34 cellular contexts compared by ENCODE assay signal in the genomic region with DNA sequence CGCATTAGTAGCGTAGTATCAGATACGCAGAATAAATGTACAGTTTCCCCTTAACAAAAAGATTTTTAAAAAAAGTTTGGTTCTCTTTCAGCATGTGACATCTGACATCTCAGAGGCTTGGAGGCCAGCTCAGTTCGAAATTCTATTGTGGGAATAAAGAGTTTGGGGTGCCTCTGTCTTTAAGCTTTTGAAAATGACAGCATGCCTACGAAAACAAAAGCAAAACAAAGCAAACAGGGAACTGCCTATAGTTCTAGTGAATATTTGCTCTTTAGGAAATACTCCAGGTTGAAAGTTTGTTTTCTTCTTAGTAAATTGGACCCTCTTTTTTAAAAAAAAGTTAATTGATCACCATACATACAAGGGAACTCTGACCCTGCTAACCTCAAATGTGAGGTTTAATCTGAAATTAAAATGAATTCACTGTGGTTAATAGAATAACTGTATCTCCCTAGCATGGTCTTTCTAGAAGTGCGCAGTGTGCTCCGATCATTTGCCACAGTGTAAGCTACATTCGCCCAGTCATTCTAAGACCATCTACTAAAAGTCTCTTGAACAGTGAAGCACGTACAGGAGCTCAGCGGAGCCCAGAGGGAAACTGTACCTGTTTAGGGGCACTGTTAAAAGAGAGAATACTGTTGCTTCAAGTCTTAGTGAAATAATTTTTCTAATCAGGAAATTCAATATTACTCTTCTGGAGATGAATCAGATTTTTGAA.
"Had no signal": no experiment of that assay in that cellular context is flagged by ENCODE, and none has a peak within 500 bp of the region (broad histone marks: within the 10 kb centered on the region; RNA-seq: fewer than 3 reads in every experiment).

No MANE protein-coding gene starts in this region.

- H3K4me1 ChIP-seq: SJCRH30 had no signal

- H3K4me3 ChIP-seq: SJCRH30, SK-N-MC had no signal

- H3K9me3 ChIP-seq: SJCRH30 had no signal

- H3K27ac ChIP-seq: brain microvascular endothelial cell, SJCRH30, SK-N-MC, VCaP had no signal

- H3K36me3 Mint-ChIP-seq: activated CD4-positive, alpha-beta memory T cell treated with anti-CD3 and anti-CD28 coated beads for 36 hours; activated naive CD8-positive, alpha-beta T cell treated with anti-CD3 and anti-CD28 coated beads for 36 hours; T-cell had no signal

- H3K4me1 Mint-ChIP-seq: activated B cell treated with CpG ODN at 0.5 μM for 24 hours; activated naive CD8-positive, alpha-beta T cell treated with anti-CD3 and anti-CD28 coated beads for 36 hours; T-cell had no signal

- H3K27ac Mint-ChIP-seq: activated B cell treated with CpG ODN at 0.5 μM for 24 hours; activated CD4-positive, alpha-beta memory T cell treated with anti-CD3 and anti-CD28 coated beads for 36 hours; activated naive CD8-positive, alpha-beta T cell treated with anti-CD3 and anti-CD28 coated beads for 36 hours; activated T-helper 1 cell treated with anti-CD3 and anti-CD28 coated beads, Interleukin-12 subunit alpha, Interleukin-12 subunit beta, Interleukin-2, Interleukin-4 antibody, amounts not matched to agents 30 ng/mL and 10 ng/mL and 1 ng/mL, durations not matched to agents 14 hours and 24 hours and 36 hours; T-cell had no signal

- ATAC-seq: activated T-cell treated with anti-CD3 and anti-CD28 coated beads, Interleukin-2, amount 50 U/mL, for 4 hours; T-cell had no signal

- H3K36me3 ChIP-seq: brain microvascular endothelial cell, SJCRH30 had no signal

- H3K4me3 Mint-ChIP-seq: activated B cell treated with CpG ODN at 0.5 μM for 24 hours; activated CD4-positive, alpha-beta memory T cell treated with anti-CD3 and anti-CD28 coated beads for 36 hours; activated naive CD8-positive, alpha-beta T cell treated with anti-CD3 and anti-CD28 coated beads for 36 hours; activated T-cell treated with anti-CD3 and anti-CD28 coated beads, Interleukin-2, amount 50 U/mL, for 4 hours; activated T-helper 1 cell treated with anti-CD3 and anti-CD28 coated beads, Interleukin-12 subunit alpha, Interleukin-12 subunit beta, Interleukin-2, Interleukin-4 antibody, amounts not matched to agents 30 ng/mL and 10 ng/mL and 1 ng/mL, durations not matched to agents 14 hours and 24 hours and 36 hours; T-cell had no signal

- DNase-seq: activated B cell treated with CpG ODN at 0.5 μM for 24 hours; activated CD4-positive, alpha-beta memory T cell treated with anti-CD3 and anti-CD28 coated beads for 36 hours; activated CD4-positive, alpha-beta T cell treated with anti-CD3 and anti-CD28 coated beads for 4 hours; activated CD4-positive, alpha-beta T cell treated with anti-CD3 and anti-CD28 coated beads, Interleukin-2, amount 50 U/mL, for 1 hour; activated CD4-positive, CD25-positive, alpha-beta regulatory T cell treated with anti-CD3 and anti-CD28 coated beads, Interleukin-2, amount 50 U/mL, for 72 hours; activated CD8-positive, alpha-beta memory T cell treated with anti-CD3 and anti-CD28 coated beads, Interleukin-2, amount 50 U/mL, for 4 hours; activated effector memory CD4-positive, alpha-beta T cell treated with Interleukin-2 at 50 U/mL for 16 hours; activated naive CD4-positive, alpha-beta T cell treated with anti-CD3 and anti-CD28 coated beads, Interleukin-2, amount 50 U/mL, for 16 hours; activated naive CD8-positive, alpha-beta T cell treated with anti-CD3 and anti-CD28 coated beads for 36 hours; activated T-cell treated with anti-CD3 and anti-CD28 coated beads for 4 hours; activated T-cell treated with anti-CD3 and anti-CD28 coated beads, Interleukin-2, amount 50 U/mL, for 4 hours; amniotic stem cell; aorta; brain microvascular endothelial cell; central memory CD4-positive, alpha-beta T cell; Karpas-422; NCI-H1048; NCI-H1105 treated with DMSO at 0.1 percent for 48 hours; NCI-H1436 treated with DMSO at 0.1 percent for 48 hours; NCI-H1694 treated with DMSO at 0.1 percent for 48 hours; NCI-H2029; NCI-H2107; NCI-H2171; NCI-H510A; NCI-H526; NCI-H748 treated with DMSO at 0.1 percent for 48 hours; Right ventricle myocardium superior; SJCRH30; T-cell; T-helper 2 cell; T-helper 9 cell had no signal

- H3K27me3 Mint-ChIP-seq: activated B cell treated with CpG ODN at 0.5 μM for 24 hours; activated CD4-positive, alpha-beta memory T cell treated with anti-CD3 and anti-CD28 coated beads for 36 hours; activated naive CD8-positive, alpha-beta T cell treated with anti-CD3 and anti-CD28 coated beads for 36 hours; T-cell had no signal

- H3K27me3 ChIP-seq: brain microvascular endothelial cell, SJCRH30 had no signal
